ENCODE assay signal across 11 cellular contexts in the genomic region with DNA sequence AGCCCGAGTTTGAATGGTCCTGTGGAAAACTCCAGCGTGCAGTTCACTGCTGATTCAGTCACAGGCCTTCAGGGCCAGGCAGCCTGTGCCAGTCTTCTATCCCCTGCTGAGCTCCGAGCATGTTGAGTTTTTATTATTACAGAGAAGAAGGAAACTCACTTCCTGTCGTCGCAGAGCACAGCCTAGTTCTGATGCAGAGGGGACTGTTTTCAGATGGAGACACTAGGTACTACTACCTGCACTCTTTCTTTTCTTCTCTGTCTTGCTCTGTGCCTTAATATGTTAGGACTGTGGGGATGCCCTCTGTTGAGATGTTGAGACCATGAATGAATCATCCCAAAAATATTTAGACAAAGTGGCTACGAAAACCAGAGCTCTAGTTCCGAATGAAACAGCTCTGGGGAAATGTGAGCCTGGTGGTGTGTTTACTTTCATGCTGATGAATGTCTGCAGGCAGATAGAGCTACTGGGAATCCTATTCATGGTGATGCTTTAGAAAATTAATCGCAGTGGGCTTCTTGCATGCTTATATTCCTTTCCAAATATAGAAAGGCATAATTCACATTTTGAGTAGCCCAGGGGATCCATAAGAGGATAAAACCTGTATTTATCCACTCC. TPM values are rescaled to one million over a fixed set of nuclear protein-coding genes. Genes with fewer than 3 reads are reported as not detected.
A peak's percentile ranks its signal among the peaks of the same experiment; 100 is the strongest.
DNase-seq lines count a peak whose midpoint lies in the region; ATAC-seq and TF ChIP-seq lines count a peak whose summit lies in the region.
"Had no signal": no experiment of that assay in that cellular context is flagged by ENCODE, and none has a peak within 500 bp of the region (broad histone marks: within the 10 kb centered on the region; RNA-seq: fewer than 3 reads in every experiment).

No MANE protein-coding gene starts in this region.

- no peak overlapping the region for H3K27ac Mint-ChIP-seq in CD4-positive, alpha-beta T cell
- H3K27ac Mint-ChIP-seq: activated B cell treated with CpG ODN at 0.5 μM for 24 hours had no signal

- H3K9me3 ChIP-seq in CD4-positive, alpha-beta T cell (ENCODE audit: control insufficient read depth, low read length): no peaks in the 10 kb centered on the region

- no peaks in the 10 kb centered on the region for H3K27me3 ChIP-seq in CD4-positive, alpha-beta T cell (ENCODE audit: control insufficient read depth, insufficient read depth, low read length)

- H3K27me3 Mint-ChIP-seq in CD4-positive, alpha-beta T cell: no peaks in the 10 kb centered on the region
- H3K27me3 Mint-ChIP-seq: activated B cell treated with CpG ODN at 0.5 μM for 24 hours; natural killer cell treated with Interleukin-12 subunit alpha and Interleukin-12 subunit beta and Interleukin-15 and Interleukin-18, amount 100 ng/mL, for 72 hours had no signal

- CTCF ChIA-PET in CD4-positive, alpha-beta T cell (lab: Charles Lee): interaction anchor here (1.3 kb wide), 1 partner anchor 10 kb away, joined by 4 read pairs; no protein-coding TSS in a partner anchor

- H3K9me3 Mint-ChIP-seq in CD4-positive, alpha-beta T cell: no peaks in the 10 kb centered on the region
- H3K9me3 Mint-ChIP-seq: activated B cell treated with CpG ODN at 0.5 μM for 24 hours; natural killer cell treated with Interleukin-12 subunit alpha and Interleukin-12 subunit beta and Interleukin-15 and Interleukin-18, amount 100 ng/mL, for 72 hours had no signal

- POLR2A ChIA-PET in CD4-positive, alpha-beta T cell (lab: Charles Lee): no interaction called here

- TF ChIP-seq CTCF in astrocyte of the cerebellum (IDR thresholded peaks at IDR 0.05; ENCODE audit: low read depth, low read length, missing control alignments): no peak
- no peak for TF ChIP-seq CTCF in CD4-positive, alpha-beta T cell (IDR thresholded peaks at IDR 0.05)

- no peak overlapping the region for H3K4me3 ChIP-seq in astrocyte of the cerebellum (ENCODE audit: low read depth, low read length)

- peaks cover 33% of the 10 kb centered on the region for H3K36me3 Mint-ChIP-seq in CD4-positive, alpha-beta T cell (ENCODE audit: low read depth)

- peak; percentile 73 for DNase-seq in AG20443 (ENCODE audit: low spot score)
- DNase-seq in NCI-H1092 treated with DMSO at 0.1 percent for 48 hours (lab: John Stamatoyannopoulos, UW): peak; percentile 36
- DNase-seq in astrocyte of the cerebellum (ENCODE audit: low read depth): peak; percentile 68
- DNase-seq in medulla oblongata (ENCODE audit: extremely low spot score): peak; percentile 21
- no peak for DNase-seq in CD4-positive, alpha-beta T cell
- no peak for DNase-seq in HK-2 (ENCODE audit: unreplicated experiment)
- no peak for DNase-seq in COLO668 (lab: John Stamatoyannopoulos, UW; ENCODE audit: unreplicated experiment)
- DNase-seq: activated B cell treated with CpG ODN at 0.5 μM for 24 hours had no signal

- no peak overlapping the region for H3K4me3 Mint-ChIP-seq in CD4-positive, alpha-beta T cell
- H3K4me3 Mint-ChIP-seq: activated B cell treated with CpG ODN at 0.5 μM for 24 hours; natural killer cell treated with Interleukin-12 subunit alpha and Interleukin-12 subunit beta and Interleukin-15 and Interleukin-18, amount 100 ng/mL, for 72 hours had no signal

- intact Hi-C loops in CD4-positive, alpha-beta T cell (cut with DNase I, micrococcal nuclease): no loop called here

- peaks cover 44% of the 10 kb centered on the region for H3K4me1 Mint-ChIP-seq in CD4-positive, alpha-beta T cell (ENCODE audit: low read depth)

- in situ Hi-C loops in astrocyte of the cerebellum (cut with HindIII; ENCODE audit: low sequenced_read_pairs): no loop called here

- H3K27ac ChIP-seq in CD4-positive, alpha-beta T cell (ENCODE audit: low read depth, low read length): no peak overlapping the region

- no peak for ATAC-seq in CD4-positive, alpha-beta T cell (ENCODE audit: poor library complexity)
- ATAC-seq in HG03342 (IDR thresholded peaks at IDR 0.05; ENCODE audit: unreplicated experiment): no peak
- ATAC-seq: HCT116; natural killer cell treated with Interleukin-12 subunit alpha and Interleukin-12 subunit beta and Interleukin-15 and Interleukin-18, amount 100 ng/mL, for 72 hours had no signal

RNA-seq across cellular contexts. Expression of gene CASP7, which starts 29.6 kb away (rescaled TPM):
- 1 to 10 TPM; 8.5 to 8.6 TPM for total RNA-seq in CD4-positive, alpha-beta T cell

RNA-seq across cellular contexts. Expression of gene PLEKHS1, which starts 42.2 kb away (rescaled TPM):
- under 1 TPM in 1 of 2 experiments, not detected in 1; 0.08 TPM for total RNA-seq in CD4-positive, alpha-beta T cell
- total RNA-seq: activated B cell treated with CpG ODN at 0.5 μM for 24 hours had no signal

RNA-seq across cellular contexts. Expression of gene NRAP, which starts 45.5 kb away (rescaled TPM):
- not detected for total RNA-seq in CD4-positive, alpha-beta T cell
- total RNA-seq: activated B cell treated with CpG ODN at 0.5 μM for 24 hours; natural killer cell treated with Interleukin-12 subunit alpha and Interleukin-12 subunit beta and Interleukin-15 and Interleukin-18, amount 100 ng/mL, for 72 hours had no signal

Comparison
In these comparisons a context has a peak if more than half of its experiments do, and no peak if none do; other contexts are left out.
1. DNase-seq: peak in AG20443 (single experiment), NCI-H1092 treated with DMSO at 0.1 percent for 48 hours (single experiment), astrocyte of the cerebellum (single experiment) and medulla oblongata (single experiment); none in CD4-positive, alpha-beta T cell (0 of 10), HK-2 (single experiment) and COLO668 (single experiment).